Comparison of ENCODE assay signal across 5 cellular contexts in the genomic region with DNA sequence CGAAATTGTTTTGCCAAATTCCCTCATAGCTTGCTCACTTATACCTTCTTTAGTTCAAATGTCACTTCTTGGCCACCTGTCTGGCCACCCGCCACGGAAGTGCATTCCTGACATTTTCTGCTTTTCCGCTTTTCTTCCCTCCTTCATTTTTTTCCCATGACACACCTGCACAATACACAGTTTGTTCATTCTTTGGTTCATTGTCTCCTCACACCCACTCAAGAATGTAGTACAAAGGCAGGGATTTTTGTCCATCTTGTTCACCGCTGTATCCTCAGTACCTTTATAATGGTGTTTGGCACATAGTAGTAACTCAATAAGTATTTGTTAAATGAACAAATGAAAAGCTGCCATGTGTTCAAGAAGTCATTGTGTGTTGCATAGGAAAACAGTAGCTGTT.
DNase-seq lines count a peak whose midpoint lies in the region; ATAC-seq, FAIRE-seq and TF ChIP-seq lines count a peak whose summit lies in the region.
"Not testable (repeated sequence)": the region's sequence is repeated elsewhere in the genome, so short reads cannot be mapped to it uniquely, and the experiment has no call there.

No MANE protein-coding gene starts in this region.

- not testable (repeated sequence) for H3K27me3 ChIP-seq in HCT116 (ENCODE audit: insufficient read depth, low read length); PC-9 (ENCODE audit: insufficient read depth, low read depth); body of pancreas; foreskin keratinocyte; pancreas

- not testable (repeated sequence) for TF ChIP-seq RAD21 in HCT116 (IDR thresholded peaks at IDR 0.05; ENCODE audit: low read depth)

- no CpG with 5 or more reads among the region's 5 CpGs for WGBS in body of pancreas, 2 donors
- WGBS in pancreas, 2 donors = no CpG with 5 or more reads among the region's 5 CpGs

- FAIRE-seq in pancreas (lab: Jason Lieb, UNC) = not testable (repeated sequence)

- not testable (repeated sequence) for H3K4me2 ChIP-seq in HCT116 (ENCODE audit: low read length); PC-9

- H2AFZ ChIP-seq in HCT116 (ENCODE audit: low read depth, low read length, poor library complexity, severe bottlenecking); PC-9: not testable (repeated sequence)

- not testable (repeated sequence) for H3K4me3 ChIP-seq in HCT116 (replicated peaks in 1 of 2; ENCODE audit: low read depth in 1 of 2, low read length in 2 of 2); PC-9; body of pancreas; pancreas

- H3K79me2 ChIP-seq in HCT116 (ENCODE audit: insufficient read depth, low read length); PC-9 (ENCODE audit: low read depth): not testable (repeated sequence)

- intact Hi-C loops in HCT116 (cut with micrococcal nuclease); PC-9 (cut with micrococcal nuclease; ENCODE audit: unreplicated experiment); body of pancreas (cut with DNase I); pancreas (cut with DNase I): not testable (repeated sequence)

- not testable (repeated sequence) for TF ChIP-seq POLR2A in HCT116 (IDR thresholded peaks at IDR 0.05; ENCODE audit: borderline replicate concordance, extremely low read depth, insufficient read depth, insufficient read length); body of pancreas (IDR thresholded peaks at IDR 0.05)

- ATAC-seq in HCT116 = peak; percentile 81
- ATAC-seq in body of pancreas = peak; percentile 66
- ATAC-seq in foreskin keratinocyte = peak; percentile 79
- ATAC-seq in pancreas = peak in 3 of 4 donors; percentile 17 to 44 (median 36)

- H3K9me2 ChIP-seq in HCT116 (ENCODE audit: insufficient read depth); PC-9 (ENCODE audit: insufficient read depth): not testable (repeated sequence)

- POLR2A ChIA-PET in HCT116 (lab: Charles Lee); PC-9 (lab: Charles Lee; ENCODE audit: unreplicated experiment): not testable (repeated sequence)

- DNase-seq in HCT116 (ENCODE audit: low read depth, low spot score); PC-9; body of pancreas; foreskin keratinocyte; pancreas: not testable (repeated sequence)

- H3K36me3 ChIP-seq in HCT116 (ENCODE audit: control insufficient read depth in 1 of 2, insufficient read depth in 2 of 2, low read length in 2 of 2); PC-9 (ENCODE audit: low read depth); body of pancreas (replicated peaks in 1 of 2; ENCODE audit: insufficient read depth in 1 of 2, low read depth in 2 of 2); pancreas: not testable (repeated sequence)

- H3K27ac ChIP-seq in HCT116 (ENCODE audit: low read depth, low read length); body of pancreas; foreskin keratinocyte; pancreas: not testable (repeated sequence)
- peak overlapping the region; percentile 81 for H3K27ac ChIP-seq in PC-9

- H3K4me1 ChIP-seq in HCT116 (ENCODE audit: control insufficient read depth in 1 of 2, insufficient read depth in 2 of 2, low read length in 2 of 2); PC-9 (replicated peaks; ENCODE audit: insufficient read depth); body of pancreas; foreskin keratinocyte; pancreas: not testable (repeated sequence)

- H4K20me1 ChIP-seq in HCT116 (ENCODE audit: insufficient read depth); PC-9 (ENCODE audit: insufficient read depth): not testable (repeated sequence)

- not testable (repeated sequence) for BruUV-seq in HCT116 (replicated peaks; lab: Mats Ljungman, UMichigan); PC-9 (replicated peaks; lab: Mats Ljungman, UMichigan)

- not testable (repeated sequence) for H3F3A ChIP-seq in PC-9 (ENCODE audit: insufficient read depth, low read depth)

- not testable (repeated sequence) for TF ChIP-seq CTCF in HCT116 (IDR thresholded peaks at IDR 0.05 in 2 of 3, conservative IDR thresholded peaks at IDR 0.05 in 1 of 3; ENCODE audit: borderline replicate concordance in 1 of 3, insufficient read depth in 1 of 3, low read depth in 2 of 3, low read length in 2 of 3); PC-9 (conservative IDR thresholded peaks at IDR 0.05); body of pancreas (IDR thresholded peaks at IDR 0.05); foreskin keratinocyte (conservative IDR thresholded peaks at IDR 0.05); pancreas (IDR thresholded peaks at IDR 0.05)

- not testable (repeated sequence) for H3K9me3 ChIP-seq in HCT116 (ENCODE audit: control insufficient read depth in 1 of 2, insufficient read depth in 1 of 2, low read depth in 1 of 2, low read length in 2 of 2); PC-9 (ENCODE audit: insufficient read depth, low read depth); body of pancreas; pancreas

- RAD21 ChIA-PET in HCT116 (lab: Charles Lee; ENCODE audit: low non-redundant PET in 1 of 2, low total read pairs in 2 of 2, uncharacterized antibody in 2 of 2, unreplicated experiment in 2 of 2) = not testable (repeated sequence)

- not testable (repeated sequence) for H3K9ac ChIP-seq in HCT116 (ENCODE audit: low read length)

- CTCF ChIA-PET in HCT116 (lab: Charles Lee); PC-9 (lab: Charles Lee): not testable (repeated sequence)
